9 cellular contexts compared by ENCODE assay signal in the genomic region with DNA sequence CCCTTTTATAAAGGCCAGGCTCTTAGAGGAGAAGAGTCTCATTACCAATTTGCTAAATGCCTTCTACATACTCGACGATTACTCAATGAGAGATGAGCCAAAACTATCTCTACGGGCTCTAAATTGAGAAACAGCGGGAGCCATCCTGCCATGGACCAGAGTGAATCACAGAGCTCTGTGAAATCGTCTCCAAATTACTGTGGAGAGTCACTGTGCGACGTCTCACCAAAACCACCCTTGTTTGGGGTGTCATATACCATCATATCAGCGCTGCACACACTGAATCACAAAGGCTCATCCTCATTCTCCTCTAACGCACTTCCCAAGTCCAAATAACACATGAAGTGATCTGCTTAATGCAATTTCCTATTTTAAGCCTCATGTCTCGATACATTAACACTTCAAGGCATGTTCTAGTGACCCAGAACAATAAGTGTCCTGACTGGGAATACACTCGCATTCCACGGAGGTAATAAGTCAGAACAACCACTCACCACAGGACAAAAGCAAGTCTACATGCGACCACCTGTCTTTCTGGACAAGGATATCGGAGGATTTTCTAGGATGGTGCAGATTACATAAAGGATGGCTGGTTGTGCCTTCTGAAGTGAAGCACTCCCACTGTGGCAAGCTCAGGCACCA. TPM values are rescaled to one million over a fixed set of nuclear protein-coding genes. Genes with fewer than 3 reads are reported as not detected.
DNase-seq lines count a peak whose midpoint lies in the region; ATAC-seq and TF ChIP-seq lines count a peak whose summit lies in the region.
"Had no signal": no experiment of that assay in that cellular context is flagged by ENCODE, and none has a peak within 500 bp of the region (broad histone marks: within the 10 kb centered on the region; RNA-seq: fewer than 3 reads in every experiment).

No MANE protein-coding gene starts in this region.

- H3K79me2 ChIP-seq in fibroblast of lung (ENCODE audit: control insufficient read depth, insufficient read depth, low read length) (no peaks in the 10 kb centered on the region), neural progenitor cell (ENCODE audit: low read depth) (no peaks in the 10 kb centered on the region)

- peaks cover 5% of the 10 kb centered on the region for H3K36me3 Mint-ChIP-seq in neural progenitor cell

- ATAC-seq in Right ventricle myocardium inferior (no peak), aorta (ENCODE audit: low FRiP score) (peak; percentile 50), HG03439 (IDR thresholded peaks at IDR 0.05; ENCODE audit: unreplicated experiment) (no peak)

- H3K4me2 ChIP-seq in fibroblast of lung (ENCODE audit: extremely low read depth, insufficient read depth, low read length) (no peak overlapping the region), neural progenitor cell (no peak overlapping the region)

- TF ChIP-seq CTCF in right atrium auricular region (IDR thresholded peaks at IDR 0.05) (no peak), fibroblast of lung (conservative IDR thresholded peaks at IDR 0.05 in 1 of 2, IDR thresholded peaks at IDR 0.05 in 1 of 2; ENCODE audit: low read depth in 1 of 2, low read length in 2 of 2) (no peak), neural progenitor cell (IDR thresholded peaks at IDR 0.05) (no peak)

- H3K9ac ChIP-seq in fibroblast of lung (ENCODE audit: insufficient read depth, low read length) (no peak overlapping the region), neural progenitor cell (no peak overlapping the region)

- H3K4me3 ChIP-seq in right atrium auricular region (no peak overlapping the region), fibroblast of lung (replicated peaks in 1 of 4; ENCODE audit: control extremely low read depth in 1 of 4, insufficient read depth in 1 of 4, low read depth in 3 of 4, low read length in 4 of 4) (no peak overlapping the region), neural progenitor cell (no peak overlapping the region), aorta (ENCODE audit: low read length in 2 of 2) (no peak overlapping the region)

- peaks cover 7% of the 10 kb centered on the region for H3K27me3 Mint-ChIP-seq in neural progenitor cell (ENCODE audit: insufficient read depth, low read depth)

- H3K27ac ChIP-seq in right atrium auricular region (peak overlapping the region; percentile 83 to 89), fibroblast of lung (ENCODE audit: insufficient read depth, low read length) (peak overlapping the region; percentile 43), neural progenitor cell (no peak overlapping the region), aorta (ENCODE audit: low read depth in 1 of 2, low read length in 2 of 2) (no peak overlapping the region)

- H3K4me3 Mint-ChIP-seq in neural progenitor cell, result no peak overlapping the region

- intact Hi-C loops in Right ventricle myocardium inferior (cut with DNase I), result loop anchor here (5.0 kb wide), 1 partner anchor 42 kb away; no protein-coding TSS in a partner anchor
- intact Hi-C loops in aorta (cut with DNase I), result no loop called here

- H4K20me1 ChIP-seq in fibroblast of lung (ENCODE audit: control insufficient read depth, extremely low read depth, insufficient read depth, low read length) (no peaks in the 10 kb centered on the region), neural progenitor cell (ENCODE audit: low read depth) (no peaks in the 10 kb centered on the region)

- H3K27me3 ChIP-seq in right atrium auricular region (no peaks in the 10 kb centered on the region), fibroblast of lung (ENCODE audit: control insufficient read depth, insufficient read depth, low read length) (no peaks in the 10 kb centered on the region), neural progenitor cell (no peaks in the 10 kb centered on the region), aorta (ENCODE audit: control insufficient read depth in 1 of 2, insufficient read depth in 2 of 2, low read length in 1 of 2) (no peaks in the 10 kb centered on the region)

- 95 to 96% methylated on average over 14 of the region's 14 CpGs for WGBS in aorta, 2 donors

- H3K27ac Mint-ChIP-seq in neural progenitor cell, result peak overlapping the region; percentile 29

- H3K9me3 Mint-ChIP-seq in neural progenitor cell, result no peaks in the 10 kb centered on the region

- H3K4me1 ChIP-seq in right atrium auricular region (peaks cover 0 to 34% of the 10 kb centered on the region in 2 donors), fibroblast of lung (ENCODE audit: control insufficient read depth, extremely low read depth, insufficient read depth, low read length) (peaks cover 32% of the 10 kb centered on the region), neural progenitor cell (no peaks in the 10 kb centered on the region), aorta (ENCODE audit: control insufficient read depth in 1 of 2, insufficient read depth in 2 of 2, low read length in 2 of 2) (no peaks in the 10 kb centered on the region)

- H3K9me3 ChIP-seq in right atrium auricular region (no peaks in the 10 kb centered on the region), fibroblast of lung (ENCODE audit: control insufficient read depth, insufficient read depth, low read depth, low read length) (no peaks in the 10 kb centered on the region), neural progenitor cell (ENCODE audit: low read depth) (no peaks in the 10 kb centered on the region), aorta (ENCODE audit: control insufficient read depth, low read length) (no peaks in the 10 kb centered on the region)

- H3F3A ChIP-seq in neural progenitor cell (ENCODE audit: low read depth), result no peaks in the 10 kb centered on the region

- H3K36me3 ChIP-seq in right atrium auricular region (peaks cover 84% of the 10 kb centered on the region), fibroblast of lung (ENCODE audit: control insufficient read depth, insufficient read depth, low read length) (peaks cover 4% of the 10 kb centered on the region), neural progenitor cell (no peaks in the 10 kb centered on the region), aorta (ENCODE audit: control insufficient read depth in 1 of 2, insufficient read depth in 2 of 2, low read length in 1 of 2) (peaks cover 3 to 7% of the 10 kb centered on the region in 2 donors)

- H2AFZ ChIP-seq in fibroblast of lung (ENCODE audit: low read length) (no peak overlapping the region), neural progenitor cell (replicated peaks) (no peak overlapping the region)

- peaks cover 23% of the 10 kb centered on the region for H3K4me1 Mint-ChIP-seq in neural progenitor cell

- DNase-seq in right atrium auricular region (ENCODE audit: low spot score), result no peak
- DNase-seq in Right ventricle myocardium inferior (ENCODE audit: missing footprints), result no peak
- DNase-seq in fibroblast of lung (ENCODE audit: low read depth in 2 of 2), result no peak
- DNase-seq in neural progenitor cell (ENCODE audit: low spot score), result no peak
- DNase-seq in aorta, result no peak
- no peak for DNase-seq in NOMO-1 treated with dmso at 0.1 percent for 144 hours (lab: John Stamatoyannopoulos, UW; ENCODE audit: unreplicated experiment)
- DNase-seq in islet precursor cell, result no peak
- DNase-seq: NCI-H2227 treated with DMSO at 0.1 percent for 48 hours had no signal

RNA-seq across cellular contexts. Expression of a gene that starts 44.4 kb away (rescaled TPM):
- total RNA-seq in right atrium auricular region, result 100 to 1,000 TPM in 1 of 2 donors, 10 to 100 TPM in 1; 95.1 to 112 TPM
- total RNA-seq in Right ventricle myocardium inferior, result 65.8 TPM
- total RNA-seq in fibroblast of lung, result 29.1 and 29.3 TPM in 2 replicates
- polyA plus RNA-seq in fibroblast of lung, result 53.4 and 152 TPM in 2 replicates
- 45.1 and 163 TPM in 2 replicates for polyA plus RNA-seq in fibroblast of lung (2012)
- 122 and 241 TPM in 2 replicates for polyA minus RNA-seq in fibroblast of lung (ENCODE audit: low replicate concordance)
- total RNA-seq in neural progenitor cell (ENCODE audit: low replicate concordance), result 32.5 and 42.7 TPM in 2 replicates
- 10 to 100 TPM; 63.3 to 69.5 TPM for total RNA-seq in aorta
- 10 to 100 TPM; 11.0 to 57.5 TPM for polyA plus RNA-seq in aorta

Comparison
In these comparisons a context has a peak if more than half of its experiments do, and no peak if none do; other contexts are left out.
1. H3K27ac ChIP-seq: peak in right atrium auricular region (2 of 2) and fibroblast of lung (single experiment); none in neural progenitor cell (single experiment) and aorta (0 of 2).